In genomic region chr12:116916122-116916521, GRCh38 we compare ENCODE assay signal across 9 cellular contexts. TPM values are rescaled to one million over a fixed set of nuclear protein-coding genes. Genes with fewer than 3 reads are reported as not detected.
DNase-seq lines count a peak whose midpoint lies in the region; ATAC-seq and TF ChIP-seq lines count a peak whose summit lies in the region.
"Had no signal": no experiment of that assay in that cellular context is flagged by ENCODE, and none has a peak within 500 bp of the region (broad histone marks: within the 10 kb centered on the region; RNA-seq: fewer than 3 reads in every experiment).

No MANE protein-coding gene starts in this region.

- peaks cover 28% of the 10 kb centered on the region for H3K4me1 ChIP-seq in mammary epithelial cell (ENCODE audit: insufficient read depth, low read length)

- H3K9me3 ChIP-seq in mammary epithelial cell (replicated peaks; ENCODE audit: insufficient read depth, low read length), result no peaks in the 10 kb centered on the region
- H3K9me3 ChIP-seq: MG63 had no signal

- H3K79me2 ChIP-seq in mammary epithelial cell (ENCODE audit: insufficient read depth, low read length), result peaks cover 27% of the 10 kb centered on the region

- DNase-seq in EH (ENCODE audit: low read depth), result peak; percentile 67
- peak; percentile 69 for DNase-seq in LoVo (ENCODE audit: low spot score)
- peak; percentile 72 for DNase-seq in mammary epithelial cell
- no peak for DNase-seq in mesothelial cell of epicardium (ENCODE audit: low spot score in 2 of 2, unreplicated experiment in 2 of 2)
- DNase-seq in activated naive CD4-positive, alpha-beta T cell treated with anti-CD3 and anti-CD28 coated beads, Interleukin-2, amount 50 U/mL, for 72 hours (ENCODE audit: low spot score in 2 of 2), result no peak
- no peak for DNase-seq in activated CD4-positive, alpha-beta T cell treated with anti-CD3 and anti-CD28 coated beads for 48 hours

- H3K27me3 Mint-ChIP-seq in mesothelial cell of epicardium (ENCODE audit: low read depth), result no peaks in the 10 kb centered on the region

- CTCF ChIA-PET in mammary epithelial cell (lab: Charles Lee; ENCODE audit: low non-redundant PET), result no interaction called here

- H3K4me3 ChIP-seq in mammary epithelial cell (replicated peaks in 1 of 3; ENCODE audit: insufficient read depth in 1 of 3, low read depth in 2 of 3, low read length in 3 of 3), result no peak overlapping the region
- H3K4me3 ChIP-seq: MG63 had no signal

- H3K36me3 ChIP-seq in mammary epithelial cell (ENCODE audit: insufficient read depth, low read length), result no peaks in the 10 kb centered on the region

- peaks cover 25% of the 10 kb centered on the region for H3K4me1 Mint-ChIP-seq in mesothelial cell of epicardium

- H4K20me1 ChIP-seq in mammary epithelial cell (ENCODE audit: insufficient read depth, low read length), result no peaks in the 10 kb centered on the region

- peak overlapping the region; percentile 80 for H3K27ac Mint-ChIP-seq in mesothelial cell of epicardium
- peak overlapping the region in 1 of 2 donors; percentile 22 for H3K27ac Mint-ChIP-seq in activated naive CD4-positive, alpha-beta T cell treated with anti-CD3 and anti-CD28 coated beads, Interleukin-2, amount 50 U/mL, for 72 hours

- no peak for ATAC-seq in HG02610 (IDR thresholded peaks at IDR 0.05; ENCODE audit: unreplicated experiment)
- no peak for ATAC-seq in HG02973 (IDR thresholded peaks at IDR 0.05; ENCODE audit: unreplicated experiment)
- ATAC-seq in activated naive CD4-positive, alpha-beta T cell treated with anti-CD3 and anti-CD28 coated beads, Interleukin-2, amount 50 U/mL, for 72 hours, result no peak

- H3K4me3 Mint-ChIP-seq in mesothelial cell of epicardium, result no peak overlapping the region

- H3K9me3 Mint-ChIP-seq in mesothelial cell of epicardium, result no peaks in the 10 kb centered on the region
- H3K9me3 Mint-ChIP-seq in activated naive CD4-positive, alpha-beta T cell treated with anti-CD3 and anti-CD28 coated beads, Interleukin-2, amount 50 U/mL, for 72 hours, result no peaks in the 10 kb centered on the region

- H3K4me2 ChIP-seq in mammary epithelial cell (ENCODE audit: insufficient read depth, low read depth, low read length), result peak overlapping the region; percentile 20

- BruUV-seq in mammary epithelial cell (replicated peaks; lab: Mats Ljungman, UMichigan), result no TSS peak

- peaks cover 24% of the 10 kb centered on the region for H3K36me3 Mint-ChIP-seq in mesothelial cell of epicardium
- H3K36me3 Mint-ChIP-seq in activated naive CD4-positive, alpha-beta T cell treated with anti-CD3 and anti-CD28 coated beads, Interleukin-2, amount 50 U/mL, for 72 hours, result peaks cover 5 to 31% of the 10 kb centered on the region in 2 donors

- no peak overlapping the region for H2AFZ ChIP-seq in mammary epithelial cell (ENCODE audit: low read depth, low read length)

- no peak overlapping the region for H3K9ac ChIP-seq in mammary epithelial cell (ENCODE audit: insufficient read depth, low read length)

- H3K27ac ChIP-seq in mammary epithelial cell (ENCODE audit: insufficient read depth, low read depth, low read length), result peak overlapping the region; percentile 49

- TF ChIP-seq CTCF in mammary epithelial cell (conservative IDR thresholded peaks at IDR 0.05 in 1 of 2, IDR thresholded peaks at IDR 0.05 in 1 of 2; ENCODE audit: extremely low read depth in 1 of 2, insufficient read depth in 1 of 2, low read depth in 1 of 2, low read length in 2 of 2), result no peak
- no peak for TF ChIP-seq CTCF in mesothelial cell of epicardium (IDR thresholded peaks at IDR 0.05; ENCODE audit: unreplicated experiment)

- no peaks in the 10 kb centered on the region for H3K27me3 ChIP-seq in mammary epithelial cell (ENCODE audit: insufficient read depth, low read length)
- H3K27me3 ChIP-seq: MG63 had no signal

- in situ Hi-C loops in mammary epithelial cell (cut with MboI; ENCODE audit: low sequenced_read_pairs in 2 of 2), result no loop called here

- dilution Hi-C loops in mammary epithelial cell (cut with HindIII; ENCODE audit: low sequenced_read_pairs), result no loop called here

- intact Hi-C loops in mammary epithelial cell (cut with micrococcal nuclease), result no loop called here

RNA-seq across cellular contexts. Expression of gene FBXW8, which starts 5.4 kb away (rescaled TPM):
- total RNA-seq in mammary epithelial cell (10 to 100 TPM; 10.7 to 12.8 TPM), mesothelial cell of epicardium (38.1 to 40.1 TPM (median 40.0 TPM) in 3 replicates)
- polyA plus RNA-seq in mammary epithelial cell, result 6.0 TPM
- polyA minus RNA-seq in mammary epithelial cell, result 18.5 TPM
- 1 to 10 TPM; 3.1 to 7.4 TPM for total RNA-seq in activated naive CD4-positive, alpha-beta T cell treated with anti-CD3 and anti-CD28 coated beads, Interleukin-2, amount 50 U/mL, for 72 hours

RNA-seq across cellular contexts. Expression of gene HRK, which starts 34.9 kb away (rescaled TPM):
- under 1 TPM; 0.12 to 0.17 TPM for total RNA-seq in mammary epithelial cell
- polyA plus RNA-seq in mammary epithelial cell, result not detected
- not detected for polyA minus RNA-seq in mammary epithelial cell
- total RNA-seq in mesothelial cell of epicardium, result 3.5 to 4.4 TPM (median 4.3 TPM) in 3 replicates
- total RNA-seq in activated naive CD4-positive, alpha-beta T cell treated with anti-CD3 and anti-CD28 coated beads, Interleukin-2, amount 50 U/mL, for 72 hours, result not detected

Comparison
In these comparisons a context has a peak if more than half of its experiments do, and no peak if none do; other contexts are left out.
1. DNase-seq: peak in EH (single experiment), LoVo (single experiment) and mammary epithelial cell (single experiment); none in mesothelial cell of epicardium (0 of 2), activated naive CD4-positive, alpha-beta T cell treated with anti-CD3 and anti-CD28 coated beads, Interleukin-2, amount 50 U/mL, for 72 hours (0 of 2) and activated CD4-positive, alpha-beta T cell treated with anti-CD3 and anti-CD28 coated beads for 48 hours (single experiment).